Comparison of ENCODE assay signal across 9 cellular contexts in genomic region chr3:197023241-197023997, GRCh38. TPM values are rescaled to one million over a fixed set of nuclear protein-coding genes. Genes with fewer than 3 reads are reported as not detected.
DNase-seq lines count a peak whose midpoint lies in the region; ATAC-seq and TF ChIP-seq lines count a peak whose summit lies in the region.
"Had no signal": no experiment of that assay in that cellular context is flagged by ENCODE, and none has a peak within 500 bp of the region (broad histone marks: within the 10 kb centered on the region; RNA-seq: fewer than 3 reads in every experiment).

No MANE protein-coding gene starts in this region.

- POLR2A ChIA-PET in PC-3 (lab: Charles Lee; ENCODE audit: unreplicated experiment): no interaction called here

- peaks cover 12% of the 10 kb centered on the region for H3K79me2 ChIP-seq in PC-3 (ENCODE audit: low read length)

- no peaks in the 10 kb centered on the region for H3K27me3 Mint-ChIP-seq in central memory CD8-positive, alpha-beta T cell

- CTCF ChIA-PET in PC-3 (lab: Charles Lee): no interaction called here

- H3F3A ChIP-seq in PC-3 (ENCODE audit: low read length, unreplicated experiment): no peaks in the 10 kb centered on the region

- H3K27me3 ChIP-seq in PC-3 (ENCODE audit: low read length): no peaks in the 10 kb centered on the region

- H3K4me1 ChIP-seq in PC-3 (ENCODE audit: insufficient read depth, low read length): peaks cover 16% of the 10 kb centered on the region

- H3K4me1 Mint-ChIP-seq in central memory CD8-positive, alpha-beta T cell: peaks cover 6% of the 10 kb centered on the region

- peaks cover 3% of the 10 kb centered on the region for H3K36me3 Mint-ChIP-seq in central memory CD8-positive, alpha-beta T cell (ENCODE audit: insufficient read depth)

- H3K9ac ChIP-seq in PC-3 (ENCODE audit: low read length): no peak overlapping the region

- peaks cover 4% of the 10 kb centered on the region; the same call in 1 of the 2 replicates for H3K36me3 ChIP-seq in PC-3 (ENCODE audit: low read depth, low read length)
- H3K36me3 ChIP-seq: neutrophil had no signal

- peak; percentile 15 for ATAC-seq in central memory CD8-positive, alpha-beta T cell (replicated peaks; ENCODE audit: extremely low read depth, poor library complexity, severe bottlenecking)
- no peak for ATAC-seq in PC-3
- no peak for ATAC-seq in HG03442 (IDR thresholded peaks at IDR 0.05; ENCODE audit: unreplicated experiment)

- no peak overlapping the region for H3K4me3 ChIP-seq in PC-3 (ENCODE audit: low read length)

- no peaks in the 10 kb centered on the region for H3K9me2 ChIP-seq in PC-3 (replicated peaks; ENCODE audit: low read length)

- no peaks in the 10 kb centered on the region for H3K9me3 ChIP-seq in PC-3 (ENCODE audit: low read length)
- H3K9me3 ChIP-seq: neutrophil had no signal

- no peaks in the 10 kb centered on the region for H4K20me1 ChIP-seq in PC-3 (ENCODE audit: low read length)

- peak; percentile 18 for DNase-seq in ELF-1 (ENCODE audit: low read depth, low spot score)
- peak; percentile 83 for DNase-seq in GM20000 (ENCODE audit: low spot score)
- DNase-seq in NCI-H1694 (lab: John Stamatoyannopoulos, UW): peak; percentile 48
- no peak for DNase-seq in central memory CD8-positive, alpha-beta T cell (ENCODE audit: low spot score in 2 of 2)
- DNase-seq in NCI-H226: no peak
- no peak for DNase-seq in activated gamma-delta T cell treated with Interleukin-2 at 50 U/mL for 16 hours
- DNase-seq in PC-3: no peak

- H3K27ac Mint-ChIP-seq in central memory CD8-positive, alpha-beta T cell (ENCODE audit: low read depth): no peak overlapping the region

- BruUV-seq in PC-3 (replicated peaks; lab: Mats Ljungman, UMichigan): no TSS peak

- intact Hi-C loops in PC-3 (cut with micrococcal nuclease): no loop called here

- no peaks in the 10 kb centered on the region for H3K9me3 Mint-ChIP-seq in central memory CD8-positive, alpha-beta T cell

- no peak overlapping the region for H3K27ac ChIP-seq in PC-3 (ENCODE audit: low read length)
- H3K27ac ChIP-seq: neutrophil had no signal

- H2AFZ ChIP-seq in PC-3 (ENCODE audit: low read length): no peak overlapping the region

- TF ChIP-seq CTCF in GM20000 (IDR thresholded peaks at IDR 0.05; ENCODE audit: extremely low read depth, missing control alignments) (no peak), PC-3 (conservative IDR thresholded peaks at IDR 0.05; ENCODE audit: low read depth, low read length) (no peak)

- H3K4me3 Mint-ChIP-seq in central memory CD8-positive, alpha-beta T cell: peak overlapping the region; percentile 43

- H3K4me2 ChIP-seq in PC-3 (ENCODE audit: low read length): no peak overlapping the region

RNA-seq across cellular contexts. Expression of gene MELTF, which starts 6.2 kb away (rescaled TPM):
- total RNA-seq in PC-3 (2014; rRNA removed): 40.6 and 46.8 TPM in 2 replicates

RNA-seq across cellular contexts. Expression of gene PIGZ, which starts 54.8 kb away (rescaled TPM):
- total RNA-seq in PC-3 (2014; rRNA removed): 1.6 and 3.7 TPM in 2 replicates

Comparison
In these comparisons a context has a peak if more than half of its experiments do, and no peak if none do; other contexts are left out.
1. DNase-seq: peak in ELF-1 (single experiment), GM20000 (single experiment) and NCI-H1694 (single experiment); none in central memory CD8-positive, alpha-beta T cell (0 of 2), NCI-H226 (single experiment), activated gamma-delta T cell treated with Interleukin-2 at 50 U/mL for 16 hours (single experiment) and PC-3 (single experiment).